ENCODE assay signal across 8 cellular contexts in the genomic region with DNA sequence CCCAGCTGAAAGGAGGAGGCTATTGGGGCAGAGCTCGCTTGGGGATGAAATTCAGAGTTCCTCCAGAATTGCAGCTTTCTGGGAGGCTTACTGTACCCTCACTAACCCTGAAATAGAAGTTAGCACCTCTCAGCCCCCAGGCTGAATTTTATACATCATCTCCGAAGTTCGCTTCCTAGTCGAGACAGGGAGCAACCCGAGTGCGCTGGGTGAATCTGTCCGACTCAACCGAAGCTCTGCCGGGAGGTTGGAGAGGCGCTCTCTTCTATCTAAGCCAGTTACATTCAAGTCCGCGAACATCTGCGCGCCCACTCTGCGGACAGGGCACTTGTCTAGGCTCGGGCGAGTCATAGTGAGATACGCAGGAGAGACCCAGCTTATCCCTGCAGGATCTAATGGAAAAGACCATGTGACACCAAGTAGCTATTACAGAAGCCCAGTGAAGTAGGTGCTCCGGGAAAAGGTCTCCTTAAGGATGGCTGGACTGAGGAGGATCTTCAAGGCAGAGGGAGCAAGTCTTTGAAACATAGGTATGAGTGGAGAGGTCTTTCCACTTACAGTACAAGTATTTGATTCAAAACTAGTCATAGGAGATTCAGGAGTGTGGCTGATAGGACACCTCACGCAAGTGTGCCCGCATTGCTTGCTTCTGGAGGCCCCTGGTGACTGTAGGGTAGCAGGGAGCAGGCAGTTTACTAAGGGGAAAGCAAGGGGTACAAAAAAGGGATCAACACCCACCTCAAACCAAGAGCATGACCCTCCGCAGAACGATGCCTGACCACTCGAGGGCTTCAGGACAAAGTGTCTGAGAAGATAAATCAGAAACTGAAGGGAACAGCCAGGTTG. TPM values are rescaled to one million over a fixed set of nuclear protein-coding genes. Genes with fewer than 3 reads are reported as not detected.
DNase-seq lines count a peak whose midpoint lies in the region; ATAC-seq and TF ChIP-seq lines count a peak whose summit lies in the region.

No MANE protein-coding gene starts in this region.

- peak overlapping the region; percentile 91 for H3K4me3 Mint-ChIP-seq in activated CD4-positive, alpha-beta T cell treated with anti-CD3 and anti-CD28 coated beads, Interleukin-2, amount 10 ng/mL, durations not matched to agents 24 days and 14 days
- peak overlapping the region; percentile 87 for H3K4me3 Mint-ChIP-seq in osteocyte (ENCODE audit: unreplicated experiment)

- H3K4me1 Mint-ChIP-seq in activated CD4-positive, alpha-beta T cell treated with anti-CD3 and anti-CD28 coated beads, Interleukin-2, amount 10 ng/mL, durations not matched to agents 24 days and 14 days = peaks cover 58% of the 10 kb centered on the region
- H3K4me1 Mint-ChIP-seq in osteocyte (ENCODE audit: unreplicated experiment) = peaks cover 56% of the 10 kb centered on the region

- peak; percentile 76 for DNase-seq in activated CD4-positive, alpha-beta T cell treated with anti-CD3 and anti-CD28 coated beads, Interleukin-2, amount 10 ng/mL, durations not matched to agents 24 days and 14 days
- no peak for DNase-seq in activated CD4-positive, alpha-beta T cell treated with anti-CD3 and anti-CD28 coated beads, Interleukin-2, amount 50 U/mL, for 4 hours
- no peak for DNase-seq in RWPE1 (ENCODE audit: low spot score)
- peak in 1 of 10 donors; percentile 37 for DNase-seq in dorsolateral prefrontal cortex
- DNase-seq in osteocyte (ENCODE audit: extremely low spot score, unreplicated experiment) = no peak
- no peak for DNase-seq in activated gamma-delta T cell (lab: John Stamatoyannopoulos, UW)

- no peaks in the 10 kb centered on the region for H3K9me3 Mint-ChIP-seq in activated CD4-positive, alpha-beta T cell treated with anti-CD3 and anti-CD28 coated beads, Interleukin-2, amount 10 ng/mL, durations not matched to agents 24 days and 14 days
- no peaks in the 10 kb centered on the region for H3K9me3 Mint-ChIP-seq in osteocyte (ENCODE audit: unreplicated experiment)

- no peaks in the 10 kb centered on the region for H3K27me3 ChIP-seq in dorsolateral prefrontal cortex

- H3K27ac Mint-ChIP-seq in activated CD4-positive, alpha-beta T cell treated with anti-CD3 and anti-CD28 coated beads, Interleukin-2, amount 10 ng/mL, durations not matched to agents 24 days and 14 days = peak overlapping the region; percentile 75
- peak overlapping the region; percentile 53 for H3K27ac Mint-ChIP-seq in osteocyte (ENCODE audit: unreplicated experiment)

- POLR2A ChIA-PET in RWPE1 (lab: Yijun Ruan, JAX; ENCODE audit: low non-redundant PET) = interaction anchor here (0.6 kb wide), 1 partner anchor 70 kb away, joined by 4 read pairs; no protein-coding TSS in a partner anchor

- H3K4me3 ChIP-seq in dorsolateral prefrontal cortex = peak overlapping the region; percentile 56 to 90 (median 75)

- H3K27ac ChIP-seq in RWPE1 (peak overlapping the region; percentile 90), dorsolateral prefrontal cortex (peak overlapping the region in 6 of 59 donors; percentile 11 to 78 (median 38))

- CTCF ChIA-PET in RWPE1 (lab: Yijun Ruan, JAX) = interaction anchor here (0.6 to 1.2 kb wide), 3 partner anchors 14 to 1567 kb away, joined by 3 to 4 read pairs (median 3); no protein-coding TSS in a partner anchor

- intact Hi-C loops in activated CD4-positive, alpha-beta T cell treated with anti-CD3 and anti-CD28 coated beads, Interleukin-2, amount 10 ng/mL, durations not matched to agents 24 days and 14 days (cut with micrococcal nuclease) = loop anchor here (5.0 to 10.0 kb wide), 3 partner anchors 260 to 437 kb away; a partner anchor contains a TSS
- intact Hi-C loops in dorsolateral prefrontal cortex (cut with DNase I) = loop anchor here (2.0 to 10.0 kb wide), 5 partner anchors 14 to 173 kb away; a partner anchor contains a TSS

- TF ChIP-seq CTCF in RWPE1 (conservative IDR thresholded peaks at IDR 0.05; ENCODE audit: low read depth) (no peak), dorsolateral prefrontal cortex (IDR thresholded peaks at IDR 0.05 in 54 of 56, conservative IDR thresholded peaks at IDR 0.05 in 2 of 56; ENCODE audit: low read depth in 1 of 56, partially characterized antibody in 56 of 56) (peak in 1 of 56 donors; percentile 6), osteocyte (IDR thresholded peaks at IDR 0.05) (no peak)

- peaks cover 6% of the 10 kb centered on the region for H3K36me3 Mint-ChIP-seq in activated CD4-positive, alpha-beta T cell treated with anti-CD3 and anti-CD28 coated beads, Interleukin-2, amount 10 ng/mL, durations not matched to agents 24 days and 14 days (ENCODE audit: low read depth)
- no peaks in the 10 kb centered on the region for H3K36me3 Mint-ChIP-seq in osteocyte (ENCODE audit: unreplicated experiment)

- H3K27me3 Mint-ChIP-seq in activated CD4-positive, alpha-beta T cell treated with anti-CD3 and anti-CD28 coated beads, Interleukin-2, amount 10 ng/mL, durations not matched to agents 24 days and 14 days = peaks cover 45% of the 10 kb centered on the region
- H3K27me3 Mint-ChIP-seq in osteocyte (ENCODE audit: unreplicated experiment) = no peaks in the 10 kb centered on the region

- no peak for ATAC-seq in HG03139 (IDR thresholded peaks at IDR 0.05; ENCODE audit: unreplicated experiment)
- ATAC-seq in GM18909 (IDR thresholded peaks at IDR 0.05; ENCODE audit: poor library complexity, unreplicated experiment) = no peak

RNA-seq across cellular contexts. Expression of a gene that starts 0.7 kb away (rescaled TPM):
- 1.5 and 2.1 TPM in 2 replicates for total RNA-seq in activated CD4-positive, alpha-beta T cell treated with anti-CD3 and anti-CD28 coated beads, Interleukin-2, amount 10 ng/mL, durations not matched to agents 24 days and 14 days
- total RNA-seq in dorsolateral prefrontal cortex (1 to 10 TPM in 88 of 120 experiments, under 1 TPM in 29, not detected in 3; 0.28 to 5.9 (median 1.7) TPM), osteocyte (2.0 and 2.3 TPM in 2 replicates)

RNA-seq across cellular contexts. Expression of a gene that starts 6.3 kb away (rescaled TPM):
- not detected in 2 replicates for total RNA-seq in activated CD4-positive, alpha-beta T cell treated with anti-CD3 and anti-CD28 coated beads, Interleukin-2, amount 10 ng/mL, durations not matched to agents 24 days and 14 days
- 1 to 10 TPM in 110 of 120 experiments, under 1 TPM in 10; 0.39 to 6.5 (median 2.0) TPM for total RNA-seq in dorsolateral prefrontal cortex
- not detected in 2 replicates for total RNA-seq in osteocyte

RNA-seq across cellular contexts. Expression of a gene that starts 27.6 kb away (rescaled TPM):
- total RNA-seq in activated CD4-positive, alpha-beta T cell treated with anti-CD3 and anti-CD28 coated beads, Interleukin-2, amount 10 ng/mL, durations not matched to agents 24 days and 14 days = 39.4 and 41.7 TPM in 2 replicates
- total RNA-seq in dorsolateral prefrontal cortex (100 to 1,000 TPM in 74 of 120 experiments, 10 to 100 TPM in 46; 46.9 to 218 (median 112) TPM), osteocyte (106 and 173 TPM in 2 replicates)

RNA-seq across cellular contexts. Expression of a gene that starts 37.1 kb away (rescaled TPM):
- total RNA-seq in activated CD4-positive, alpha-beta T cell treated with anti-CD3 and anti-CD28 coated beads, Interleukin-2, amount 10 ng/mL, durations not matched to agents 24 days and 14 days = 0.77 and 0.88 TPM in 2 replicates
- 1 to 10 TPM in 108 of 120 experiments, under 1 TPM in 5, not detected in 7; 0.56 to 8.3 (median 3.2) TPM for total RNA-seq in dorsolateral prefrontal cortex
- total RNA-seq in osteocyte = not detected in 2 replicates

RNA-seq across cellular contexts. Expression of a gene that starts 38.2 kb away (rescaled TPM):
- 45.1 and 49.6 TPM in 2 replicates for total RNA-seq in activated CD4-positive, alpha-beta T cell treated with anti-CD3 and anti-CD28 coated beads, Interleukin-2, amount 10 ng/mL, durations not matched to agents 24 days and 14 days
- total RNA-seq in dorsolateral prefrontal cortex = 100 to 1,000 TPM; 264 to 763 (median 490) TPM
- 57.2 and 70.0 TPM in 2 replicates for total RNA-seq in osteocyte
